ENCODE assay signal across 8 cellular contexts in the genomic region with DNA sequence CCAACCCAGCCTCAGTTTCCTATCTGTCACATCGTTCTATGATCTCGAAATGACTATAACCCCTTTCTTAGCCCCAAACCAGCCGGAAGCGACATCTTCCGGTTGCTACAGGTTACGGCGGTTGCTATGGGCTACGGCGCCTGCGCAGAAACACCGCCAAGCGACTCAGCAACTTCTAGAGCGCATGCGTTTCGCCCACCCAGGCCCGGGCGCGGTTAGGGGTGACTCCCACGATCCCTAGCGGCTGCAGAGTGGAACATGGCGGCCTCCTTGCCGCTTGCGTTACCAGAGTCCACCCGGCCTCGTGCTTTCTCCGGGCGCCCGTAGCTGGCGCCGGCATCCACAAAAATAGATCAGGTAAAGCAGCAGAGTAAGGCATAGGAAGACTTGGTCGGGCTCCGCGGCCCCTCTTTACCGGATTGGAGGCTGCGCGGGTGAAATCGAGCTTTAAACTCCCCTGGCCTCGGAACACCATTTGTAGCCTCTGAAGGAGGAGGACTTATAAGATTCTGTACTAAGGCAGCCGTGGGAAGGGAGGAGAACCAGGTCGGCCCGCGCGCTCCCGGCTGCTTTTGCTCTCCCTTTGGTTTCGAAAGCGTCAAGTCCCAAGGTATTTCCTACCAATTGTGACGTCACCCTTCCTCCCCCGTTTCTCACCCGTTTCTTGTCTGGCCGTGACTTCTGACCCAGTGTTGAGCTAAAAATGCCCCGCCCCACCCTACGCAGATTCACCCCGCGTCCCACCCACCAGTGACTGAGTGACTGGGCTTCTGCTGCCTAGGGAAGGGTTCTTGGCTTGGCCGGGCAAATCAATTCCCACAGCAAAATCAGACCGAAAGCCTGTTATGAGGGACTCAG. TPM values are rescaled to one million over a fixed set of nuclear protein-coding genes. Genes with fewer than 3 reads are reported as not detected.
DNase-seq lines count a peak whose midpoint lies in the region; ATAC-seq and TF ChIP-seq lines count a peak whose summit lies in the region.

No MANE protein-coding gene starts in this region.

- intact Hi-C loops in colonic mucosa (cut with DNase I): loop anchor here (5.0 kb wide), 1 partner anchor 67 kb away; a partner anchor contains a TSS

- H3K9me3 ChIP-seq in BLaER1 treated with 17β-estradiol and CSF1 and Interleukin-3, amounts not matched to agents 10 nM and 100 nM (replicated peaks in 1 of 11): peaks cover 0 to 7% (median 0%) of the 10 kb centered on the region in 11 experiments; a peak in 1 of 22 replicates
- H3K9me3 ChIP-seq in colonic mucosa: no peaks in the 10 kb centered on the region

- DNase-seq in GM19240 (ENCODE audit: insufficient read length, low spot score): peak; percentile 98
- DNase-seq in NCI-H524 (lab: John Stamatoyannopoulos, UW): peak; percentile 97 to 98
- DNase-seq in activated CD4-positive, alpha-beta T cell treated with anti-CD3 and anti-CD28 coated beads for 4 hours: peak; percentile 99
- DNase-seq in colonic mucosa: peak; percentile 98
- DNase-seq in stimulated activated CD4-positive, alpha-beta T cell treated with anti-CD3 and anti-CD28 coated beads, Interleukin-1b, Interleukin-23, amount 100 ng/mL, for 24 hours (ENCODE audit: low read depth in 4 of 4, low spot score in 1 of 4): peak; percentile 98 to 99 (median 98)

- peak; percentile 81 for ATAC-seq in HG03442 (IDR thresholded peaks at IDR 0.05; ENCODE audit: unreplicated experiment)

- H3K36me3 ChIP-seq in BLaER1 treated with 17β-estradiol and CSF1 and Interleukin-3, amounts not matched to agents 10 nM and 100 nM: peaks cover 0 to 13% (median 0%) of the 10 kb centered on the region in 11 experiments; a peak in 6 of 22 replicates
- no peaks in the 10 kb centered on the region for H3K36me3 ChIP-seq in colonic mucosa

- peaks cover 11 to 40% (median 28%) of the 10 kb centered on the region in 11 experiments; a peak in 17 of 22 replicates for H4K20me1 ChIP-seq in BLaER1 treated with 17β-estradiol and CSF1 and Interleukin-3, amounts not matched to agents 10 nM and 100 nM

- TF ChIP-seq CTCF in colonic mucosa (IDR thresholded peaks at IDR 0.05): no peak

- peak overlapping the region; percentile 91 to 99 (median 99) for H3K9ac ChIP-seq in BLaER1 treated with 17β-estradiol and CSF1 and Interleukin-3, amounts not matched to agents 10 nM and 100 nM
- peak overlapping the region; percentile 90 to 93 for H3K9ac ChIP-seq in colonic mucosa (ENCODE audit: low read depth in 2 of 2, low read length in 2 of 2)

- peaks cover 56 to 79% (median 73%) of the 10 kb centered on the region in 10 experiments for H3K4me1 ChIP-seq in BLaER1 treated with 17β-estradiol and CSF1 and Interleukin-3, amounts not matched to agents 10 nM and 100 nM
- peaks cover 2% of the 10 kb centered on the region for H3K4me1 ChIP-seq in colonic mucosa

- H3K4me2 ChIP-seq in BLaER1 treated with 17β-estradiol and CSF1 and Interleukin-3, amounts not matched to agents 10 nM and 100 nM: peak overlapping the region; percentile 83 to 98 (median 96)

- peak overlapping the region; percentile 69 to 94 (median 86) for H3K4me3 ChIP-seq in BLaER1 treated with 17β-estradiol and CSF1 and Interleukin-3, amounts not matched to agents 10 nM and 100 nM
- peak overlapping the region; percentile 70 for H3K4me3 ChIP-seq in colonic mucosa

- peak overlapping the region; percentile 91 to 100 (median 99) for H3K27ac ChIP-seq in BLaER1 treated with 17β-estradiol and CSF1 and Interleukin-3, amounts not matched to agents 10 nM and 100 nM
- H3K27ac ChIP-seq in colonic mucosa (peak overlapping the region; percentile 97), layer of hippocampus (ENCODE audit: low read depth, low read length) (peak overlapping the region; percentile 96)

- no peaks in the 10 kb centered on the region for H3K27me3 ChIP-seq in BLaER1 treated with 17β-estradiol and CSF1 and Interleukin-3, amounts not matched to agents 10 nM and 100 nM
- H3K27me3 ChIP-seq in colonic mucosa (no peaks in the 10 kb centered on the region), layer of hippocampus (ENCODE audit: control insufficient read depth, insufficient read depth, low read length) (no peaks in the 10 kb centered on the region)

RNA-seq across cellular contexts. Expression of a gene that starts 3.5 kb away (rescaled TPM):
- total RNA-seq in colonic mucosa: 100 to 1,000 TPM; 202 to 345 TPM

RNA-seq across cellular contexts. Expression of a gene that starts 59.3 kb away (rescaled TPM):
- total RNA-seq in colonic mucosa: 1 to 10 TPM; 1.9 to 2.4 TPM

Comparison
In these comparisons a context has a peak if more than half of its experiments do, and no peak if none do; other contexts are left out.
1. Peak in every context shown above with its lines: DNase-seq, ATAC-seq, H3K4me3 ChIP-seq and H3K27ac ChIP-seq.